1 cellular context compared by ENCODE assay signal in genomic region chr2:47265751-47266231, GRCh38.
TF ChIP-seq lines count a peak whose summit lies in the region.

No MANE protein-coding gene starts in this region.

TF ChIP-seq in HEK293, 187 proteins besides CTCF, POLR2A, EP300 and RAD21 (continued from another document):
- TF ChIP-seq ZBTB11 (tag by site-specific recombination; conservative IDR thresholded peaks at IDR 0.05; ENCODE audit: low read depth) (no peak), ZFP69B (tag by site-specific recombination; IDR thresholded peaks at IDR 0.05) (no peak), ZFP37 (tag by site-specific recombination; IDR thresholded peaks at IDR 0.05) (no peak), ZNF670 (tag by site-specific recombination; IDR thresholded peaks at IDR 0.05; ENCODE audit: low read depth) (no peak), ZNF2 (tag by site-specific recombination; IDR thresholded peaks at IDR 0.05) (0 out of 2 replicates have a peak, but pooled peaks have one; percentile 26), ZNF548 (tag by site-specific recombination; IDR thresholded peaks at IDR 0.05) (no peak), ZNF175 (tag by site-specific recombination; IDR thresholded peaks at IDR 0.05) (no peak), WT1 (tag by site-specific recombination; IDR thresholded peaks at IDR 0.05) (peak; percentile 89), ZNF138 (tag by site-specific recombination; IDR thresholded peaks at IDR 0.05; ENCODE audit: borderline replicate concordance) (no peak), ZNF324 (tag by site-specific recombination; IDR thresholded peaks at IDR 0.05) (no peak), ZNF513 (tag by site-specific recombination; IDR thresholded peaks at IDR 0.05) (no peak), SP3 (tag by site-specific recombination; IDR thresholded peaks at IDR 0.05) (no peak), ZBTB26 (tag by site-specific recombination; optimal IDR thresholded peaks at IDR 0.05) (no peak), ZNF391 (tag by site-specific recombination; IDR thresholded peaks at IDR 0.05; ENCODE audit: borderline replicate concordance, low read depth) (0 out of 2 replicates have a peak, but pooled peaks have one; percentile 26), TSHZ1 (tag by site-specific recombination; IDR thresholded peaks at IDR 0.05; ENCODE audit: borderline replicate concordance) (peak; percentile 97; the same call in 1 of the 2 replicates), SP7 (tag by site-specific recombination; IDR thresholded peaks at IDR 0.05) (0 out of 2 replicates have a peak, but pooled peaks have one; percentile 54), ZNF626 (tag by site-specific recombination; IDR thresholded peaks at IDR 0.05) (no peak), ZNF302 (tag by site-specific recombination; IDR thresholded peaks at IDR 0.05; ENCODE audit: low read depth) (no peak), ZNF660 (tag by site-specific recombination; IDR thresholded peaks at IDR 0.05) (no peak), ZNF18 (tag by site-specific recombination; IDR thresholded peaks at IDR 0.05) (no peak), ZNF394 (tag by site-specific recombination; IDR thresholded peaks at IDR 0.05; ENCODE audit: borderline replicate concordance) (no peak), OSR2 (tag by site-specific recombination; IDR thresholded peaks at IDR 0.05) (peak; percentile 69)
